Comparison of ENCODE assay signal across 1 cellular context in genomic region chr12:27243804-27244679, GRCh38.
TF ChIP-seq lines count a peak whose summit lies in the region.

Gene STK38L (plus strand): TSS chr12:27244286. CDS start chr12:27297721, 53,435 bp downstream.

TF ChIP-seq in GM12878, 131 proteins besides CTCF, POLR2A, EP300 and RAD21 (continued from another document and continues in another):
- peak; percentile 23 for TF ChIP-seq BCL3 (IDR thresholded peaks at IDR 0.05; ENCODE audit: borderline replicate concordance, insufficient read depth, low read depth, low read length, poor library complexity, severe bottlenecking)
- peak; percentile 98 for TF ChIP-seq CHD2 (IDR thresholded peaks at IDR 0.05; ENCODE audit: borderline replicate concordance, low read depth, low read length)
- no peak for TF ChIP-seq TCF7 (IDR thresholded peaks at IDR 0.05; ENCODE audit: borderline replicate concordance)
- 0 out of 2 replicates have a peak, but pooled peaks have one; percentile 65 for TF ChIP-seq CBX5 (IDR thresholded peaks at IDR 0.05; ENCODE audit: low read depth)
- peak; percentile 91 for TF ChIP-seq POLR2AphosphoS2 (IDR thresholded peaks at IDR 0.05; ENCODE audit: low read depth, low read length)
- peak; percentile 97 for TF ChIP-seq PML (IDR thresholded peaks at IDR 0.05; ENCODE audit: low read length)
- TF ChIP-seq ZNF687 (IDR thresholded peaks at IDR 0.05) = peak; percentile 81
- peak; percentile 57 for TF ChIP-seq HDAC6 (IDR thresholded peaks at IDR 0.05; ENCODE audit: unreplicated experiment)
- TF ChIP-seq PAX5 (IDR thresholded peaks at IDR 0.05; ENCODE audit: borderline replicate concordance, low read depth, low read length) = no peak
- peak; percentile 84; the same call in 1 of the 2 replicates for TF ChIP-seq TAF1 (IDR thresholded peaks at IDR 0.05; ENCODE audit: borderline replicate concordance, low read depth, low read length)
- TF ChIP-seq ZZZ3 (IDR thresholded peaks at IDR 0.05; ENCODE audit: control insufficient read depth, insufficient read length, low read depth) = no peak
- TF ChIP-seq SUPT20H (IDR thresholded peaks at IDR 0.05; ENCODE audit: borderline replicate concordance, control insufficient read depth, low read depth, low read length) = no peak
- TF ChIP-seq BMI1 (IDR thresholded peaks at IDR 0.05; ENCODE audit: borderline replicate concordance) = no peak
- peak; percentile 75; the same call in 1 of the 2 replicates for TF ChIP-seq ZBTB33 (IDR thresholded peaks at IDR 0.05)
- TF ChIP-seq YY1 (IDR thresholded peaks at IDR 0.05; ENCODE audit: low read depth, low read length) = 0 out of 2 replicates have a peak, but pooled peaks have one; percentile 54
- 0 out of 2 replicates have a peak, but pooled peaks have one; percentile 57 for TF ChIP-seq NR2F1 (conservative IDR thresholded peaks at IDR 0.05)
- TF ChIP-seq CHD4 (IDR thresholded peaks at IDR 0.05) = no peak
- peak; percentile 52; the same call in 1 of the 2 replicates for TF ChIP-seq IRF5 (IDR thresholded peaks at IDR 0.05; ENCODE audit: borderline replicate concordance)
- peak; percentile 89 for TF ChIP-seq MLLT1 (IDR thresholded peaks at IDR 0.05)
- peak; percentile 62; the same call in 1 of the 2 replicates for TF ChIP-seq TCF12 (IDR thresholded peaks at IDR 0.05; ENCODE audit: low read depth, low read length)
- peak; percentile 88; the same call in 1 of the 2 replicates for TF ChIP-seq ZBTB40 (IDR thresholded peaks at IDR 0.05; ENCODE audit: borderline replicate concordance)
- 0 out of 2 replicates have a peak, but pooled peaks have one; percentile 17 for TF ChIP-seq MEF2A (IDR thresholded peaks at IDR 0.05; ENCODE audit: insufficient read depth, low read depth, low read length)
- TF ChIP-seq RB1 (IDR thresholded peaks at IDR 0.05; ENCODE audit: borderline replicate concordance) = peak; percentile 51; the same call in 1 of the 2 replicates
- no peak for TF ChIP-seq ZNF622 (IDR thresholded peaks at IDR 0.05)
- TF ChIP-seq SPI1 (IDR thresholded peaks at IDR 0.05; ENCODE audit: borderline replicate concordance, insufficient read depth, low read depth, low read length) = peak; percentile 26; the same call in 1 of the 2 replicates
- TF ChIP-seq NKRF (conservative IDR thresholded peaks at IDR 0.05) = peak; percentile 70
- no peak for TF ChIP-seq NFIC (IDR thresholded peaks at IDR 0.05; ENCODE audit: low read depth, low read length)
- peak; percentile 14; the same call in 1 of the 2 replicates for TF ChIP-seq TBL1XR1 (IDR thresholded peaks at IDR 0.05; ENCODE audit: low read depth, low read length)
- TF ChIP-seq SMARCA5 (IDR thresholded peaks at IDR 0.05) = peak; percentile 40
- peak; percentile 88; the same call in 1 of the 2 replicates for TF ChIP-seq LARP7 (IDR thresholded peaks at IDR 0.05)
- TF ChIP-seq ZNF274 (IDR thresholded peaks at IDR 0.05; ENCODE audit: insufficient read depth, insufficient read length) = no peak
- TF ChIP-seq ASH2L (IDR thresholded peaks at IDR 0.05; ENCODE audit: borderline replicate concordance, low read depth) = no peak
- peak; percentile 28 for TF ChIP-seq SKIL (IDR thresholded peaks at IDR 0.05; ENCODE audit: low read depth, poor library complexity, severe bottlenecking)
- TF ChIP-seq BACH1 (IDR thresholded peaks at IDR 0.05; ENCODE audit: borderline replicate concordance) = peak; percentile 91
- TF ChIP-seq SMC3 (IDR thresholded peaks at IDR 0.05; ENCODE audit: borderline replicate concordance, low read length) = peak; percentile 45
- TF ChIP-seq ZSCAN29 (IDR thresholded peaks at IDR 0.05) = peak; percentile 59; the same call in 1 of the 2 replicates
- TF ChIP-seq ZNF24 (IDR thresholded peaks at IDR 0.05) = 0 out of 2 replicates have a peak, but pooled peaks have one; percentile 10
- peak; percentile 57 for TF ChIP-seq ATF2 (IDR thresholded peaks at IDR 0.05; ENCODE audit: low read length)
- peak; percentile 78 for TF ChIP-seq POU2F2 (IDR thresholded peaks at IDR 0.05; ENCODE audit: borderline replicate concordance, low read depth, low read length)
